In the genomic region with DNA sequence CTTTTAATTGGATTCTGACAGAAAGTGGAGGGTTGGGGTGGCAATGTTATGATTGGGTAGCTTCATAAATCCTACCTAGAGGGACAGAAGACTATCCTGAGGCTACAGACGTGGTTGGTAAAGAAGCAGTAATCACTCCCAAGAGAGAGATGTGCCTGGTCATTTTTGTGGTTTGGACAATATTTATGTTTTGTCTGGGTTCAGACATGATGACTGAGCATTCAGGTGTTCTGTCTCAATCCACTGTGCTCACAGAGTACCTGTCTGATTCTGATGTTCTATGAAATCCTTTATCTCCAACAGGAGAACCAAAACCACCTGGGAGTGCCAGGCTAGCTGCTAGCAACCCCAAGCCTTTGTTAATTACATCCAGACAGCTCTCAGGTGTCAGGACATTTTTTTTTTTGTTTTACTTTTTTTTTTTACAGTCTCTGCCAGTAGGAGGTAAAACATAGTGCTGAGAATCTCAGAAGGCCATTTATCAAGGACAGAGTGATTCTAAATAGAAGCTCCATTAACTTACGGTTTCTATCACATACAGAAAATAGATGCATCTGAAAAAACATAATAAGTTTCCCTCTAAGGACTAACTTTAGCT, we compare ENCODE assay signal across 17 cellular contexts. TPM values are rescaled to one million over a fixed set of nuclear protein-coding genes. Genes with fewer than 3 reads are reported as not detected.
"Had no signal": no experiment of that assay in that cellular context is flagged by ENCODE, and none has a peak within 500 bp of the region (broad histone marks: within the 10 kb centered on the region; RNA-seq: fewer than 3 reads in every experiment).

No MANE protein-coding gene starts in this region.

- H3K27ac Mint-ChIP-seq: activated CD4-positive, alpha-beta memory T cell treated with anti-CD3 and anti-CD28 coated beads for 36 hours; activated naive CD8-positive, alpha-beta T cell treated with anti-CD3 and anti-CD28 coated beads, Interleukin-2, amount 10 ng/mL, durations not matched to agents 7 days and 5 days; mesothelial cell of epicardium; T-helper 2 cell treated with Interferon-gamma antibody and Interleukin-4, amounts not matched to agents 5 μg/mL and 100 μg/mL, for 36 hours had no signal

- H3K36me3 ChIP-seq: cardiac muscle cell, thyroid gland had no signal

- H3K4me3 Mint-ChIP-seq: activated CD4-positive, alpha-beta memory T cell treated with anti-CD3 and anti-CD28 coated beads for 36 hours; activated naive CD8-positive, alpha-beta T cell treated with anti-CD3 and anti-CD28 coated beads, Interleukin-2, amount 10 ng/mL, durations not matched to agents 7 days and 5 days; mesothelial cell of epicardium; T-helper 2 cell treated with Interferon-gamma antibody and Interleukin-4, amounts not matched to agents 5 μg/mL and 100 μg/mL, for 36 hours had no signal

- H3K9me3 ChIP-seq: thyroid gland had no signal

- H3K79me2 ChIP-seq: parathyroid adenoma had no signal

- H3K9ac ChIP-seq: parathyroid adenoma had no signal

- H3K27me3 ChIP-seq: cardiac muscle cell, thyroid gland had no signal

- H3K4me1 ChIP-seq: parathyroid adenoma, thyroid gland had no signal

- DNase-seq: activated CD4-positive, alpha-beta memory T cell treated with anti-CD3 and anti-CD28 coated beads for 36 hours; activated CD4-positive, CD25-positive, alpha-beta regulatory T cell treated with anti-CD3 and anti-CD28 coated beads, Interleukin-2, amount 50 U/mL, for 72 hours; activated gamma-delta T cell treated with Interleukin-2 at 50 U/mL for 16 hours; activated naive CD8-positive, alpha-beta T cell treated with anti-CD3 and anti-CD28 coated beads, Interleukin-2, amount 10 ng/mL, durations not matched to agents 7 days and 5 days; activated T-cell treated with anti-CD3 and anti-CD28 coated beads, Interleukin-2, amount 50 U/mL, for 48 hours; anterior cingulate cortex; kidney; retina; stimulated activated CD4-positive, alpha-beta T cell treated with anti-CD3 and anti-CD28 coated beads, Interleukin-4, amount 100 ng/mL, for 4 hours; thyroid gland had no signal

- H3K4me3 ChIP-seq: cardiac muscle cell, thyroid gland had no signal

- H2AFZ ChIP-seq: parathyroid adenoma had no signal

- H3K36me3 Mint-ChIP-seq: activated CD4-positive, alpha-beta memory T cell treated with anti-CD3 and anti-CD28 coated beads for 36 hours; mesothelial cell of epicardium had no signal

- H3K27ac ChIP-seq: cardiac muscle cell, parathyroid adenoma, thyroid gland had no signal

- H3K9me3 Mint-ChIP-seq: activated CD4-positive, alpha-beta memory T cell treated with anti-CD3 and anti-CD28 coated beads for 36 hours; activated naive CD8-positive, alpha-beta T cell treated with anti-CD3 and anti-CD28 coated beads, Interleukin-2, amount 10 ng/mL, durations not matched to agents 7 days and 5 days; T-helper 2 cell treated with Interferon-gamma antibody and Interleukin-4, amounts not matched to agents 5 μg/mL and 100 μg/mL, for 36 hours had no signal

- H3K27me3 Mint-ChIP-seq: activated CD4-positive, alpha-beta memory T cell treated with anti-CD3 and anti-CD28 coated beads for 36 hours had no signal

RNA-seq across cellular contexts. Expression of gene HLA-DQA1, which starts 1.6 kb away (rescaled TPM):
- total RNA-seq: cardiac muscle cell, fibroblast of lung, frontal cortex, mesothelial cell of epicardium, myocyte had no signal
- polyA plus RNA-seq: cardiac muscle cell had no signal

RNA-seq across cellular contexts. Expression of gene HLA-DQB1, which starts 30.8 kb away (rescaled TPM):
- total RNA-seq: fibroblast of lung, myocyte had no signal
- polyA plus RNA-seq: fibroblast of lung had no signal

RNA-seq across cellular contexts. Expression of gene HLA-DRB1, which starts 46.0 kb away (rescaled TPM):
- total RNA-seq: myocyte had no signal
